In the genomic region with DNA sequence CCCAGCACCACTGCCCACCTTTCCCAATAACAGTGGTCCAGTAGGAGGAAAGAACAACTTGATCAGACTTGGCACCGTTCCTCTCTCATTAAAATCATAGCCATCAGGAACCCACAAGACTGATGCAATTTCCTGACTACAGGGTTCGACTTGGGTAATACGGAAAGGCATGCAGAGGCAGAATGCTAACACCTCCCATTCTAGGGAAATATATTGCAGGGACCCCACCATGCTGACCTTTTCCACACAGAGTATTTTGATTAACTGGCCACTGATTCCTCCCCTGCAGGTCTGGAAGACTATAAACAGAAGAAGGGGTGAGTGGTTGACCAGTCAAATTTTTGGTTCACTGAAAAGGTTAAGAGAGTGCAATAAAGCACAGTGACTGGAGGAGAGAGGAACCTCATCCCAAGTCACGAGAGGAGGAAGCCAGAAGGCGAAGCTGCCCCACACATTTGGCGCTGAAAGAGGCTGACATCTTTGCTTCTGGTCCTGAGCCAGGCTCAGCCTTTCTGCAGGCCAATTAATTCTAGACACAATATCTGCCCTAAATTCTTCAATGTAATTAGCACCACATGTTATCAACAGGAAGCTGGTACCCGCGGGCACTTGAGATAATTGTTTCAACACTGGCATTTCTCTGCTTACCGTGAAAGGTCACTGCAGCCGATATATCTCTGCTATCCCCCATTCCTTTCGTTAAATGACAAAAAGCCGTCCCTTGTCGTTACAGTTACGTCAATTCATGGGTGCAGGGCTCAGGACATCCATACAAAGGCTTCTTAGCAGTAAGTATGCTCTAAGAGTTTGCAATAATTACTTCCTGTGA, we compare ENCODE assay signal across 9 cellular contexts.
DNase-seq lines count a peak whose midpoint lies in the region; ATAC-seq and TF ChIP-seq lines count a peak whose summit lies in the region.
"Had no signal": no experiment of that assay in that cellular context is flagged by ENCODE, and none has a peak within 500 bp of the region (broad histone marks: within the 10 kb centered on the region; RNA-seq: fewer than 3 reads in every experiment).

No MANE protein-coding gene starts in this region.

- no peak for TF ChIP-seq CTCF in chondrocyte (IDR thresholded peaks at IDR 0.05)

- H3K36me3 Mint-ChIP-seq in chondrocyte (ENCODE audit: low read depth), result no peaks in the 10 kb centered on the region

- peaks cover 62% of the 10 kb centered on the region for H3K4me1 Mint-ChIP-seq in chondrocyte (ENCODE audit: low read depth)

- no peaks in the 10 kb centered on the region for H3K9me3 Mint-ChIP-seq in chondrocyte (ENCODE audit: low read depth)

- ATAC-seq in GM19023 (IDR thresholded peaks at IDR 0.05; ENCODE audit: unreplicated experiment) (no peak), HG03521 (IDR thresholded peaks at IDR 0.05; ENCODE audit: unreplicated experiment) (no peak), HG03135 (IDR thresholded peaks at IDR 0.05; ENCODE audit: unreplicated experiment) (no peak)

- no peak overlapping the region for H3K4me3 Mint-ChIP-seq in chondrocyte (ENCODE audit: unreplicated experiment)

- DNase-seq in GM03348 (ENCODE audit: low spot score) (peak; percentile 83), NCI-H460 (ENCODE audit: extremely low read depth, low read depth) (peak; percentile 94), chondrocyte (ENCODE audit: low spot score) (no peak), non-pigmented ciliary epithelial cell (ENCODE audit: low read depth) (peak; percentile 75), germinal center (ENCODE audit: low spot score) (no peak)
- DNase-seq: activated CD4-positive, alpha-beta T cell treated with anti-CD3 and anti-CD28 coated beads for 48 hours had no signal

- peak overlapping the region; percentile 80 for H3K27ac Mint-ChIP-seq in chondrocyte (ENCODE audit: unreplicated experiment)

- no peaks in the 10 kb centered on the region for H3K27me3 Mint-ChIP-seq in chondrocyte (ENCODE audit: low read depth)

Comparison
In these comparisons a context has a peak if more than half of its experiments do, and no peak if none do; other contexts are left out.
1. DNase-seq: peak in GM03348 (single experiment), NCI-H460 (single experiment) and non-pigmented ciliary epithelial cell (single experiment); none in chondrocyte (single experiment) and germinal center (single experiment).